Comparison of ENCODE assay signal across 8 cellular contexts in genomic region chr12:110543252-110543959, GRCh38. TPM values are rescaled to one million over a fixed set of nuclear protein-coding genes. Genes with fewer than 3 reads are reported as not detected.
A peak's percentile ranks its signal among the peaks of the same experiment; 100 is the strongest.
DNase-seq lines count a peak whose midpoint lies in the region; ATAC-seq and TF ChIP-seq lines count a peak whose summit lies in the region.

No MANE protein-coding gene starts in this region.

- H3K27ac ChIP-seq in osteoblast (ENCODE audit: low read depth, low read length) = no peak overlapping the region

- H3K27me3 Mint-ChIP-seq in T-helper 2 cell treated with Interferon-gamma antibody and Interleukin-4, amounts not matched to agents 5 μg/mL and 100 μg/mL, for 36 hours (ENCODE audit: low read depth) = no peaks in the 10 kb centered on the region

- peaks cover 6% of the 10 kb centered on the region for H3K36me3 ChIP-seq in osteoblast (ENCODE audit: insufficient read depth, low read length)

- H3K4me2 ChIP-seq in osteoblast (ENCODE audit: insufficient read depth, low read length) = no peak overlapping the region

- peaks cover 19% of the 10 kb centered on the region for H3K4me1 ChIP-seq in osteoblast (ENCODE audit: insufficient read depth, low read length)

- no peaks in the 10 kb centered on the region for H3K79me2 ChIP-seq in osteoblast (ENCODE audit: insufficient read depth, low read length)

- DNase-seq in H4 (ENCODE audit: low spot score) (peak; percentile 82), fibroblast of villous mesenchyme (ENCODE audit: low read depth) (peak; percentile 90), osteoblast (ENCODE audit: insufficient read length, low spot score, missing footprints) (peak; percentile 30), AG20443 (ENCODE audit: low spot score) (no peak)
- DNase-seq in T-helper 2 cell treated with Interferon-gamma antibody and Interleukin-4, amounts not matched to agents 5 μg/mL and 100 μg/mL, for 36 hours (ENCODE audit: low spot score) = no peak

- TF ChIP-seq CTCF in fibroblast of villous mesenchyme (IDR thresholded peaks at IDR 0.05; ENCODE audit: insufficient read depth, low read depth, low read length) (no peak), osteoblast (IDR thresholded peaks at IDR 0.05; ENCODE audit: extremely low read depth, low read depth, low read length) (no peak)

- H3K36me3 Mint-ChIP-seq in T-helper 2 cell treated with Interferon-gamma antibody and Interleukin-4, amounts not matched to agents 5 μg/mL and 100 μg/mL, for 36 hours (ENCODE audit: low read depth) = peaks cover 38% of the 10 kb centered on the region

- peaks cover 30% of the 10 kb centered on the region for H4K20me1 ChIP-seq in osteoblast (ENCODE audit: insufficient read depth, low read length)

- H2AFZ ChIP-seq in osteoblast (ENCODE audit: low read length) = no peak overlapping the region

- H3K27me3 ChIP-seq in osteoblast (ENCODE audit: insufficient read depth, low read length) = no peaks in the 10 kb centered on the region

- H3K4me3 ChIP-seq in fibroblast of villous mesenchyme (ENCODE audit: low read depth, low read length) = no peak overlapping the region
- no peak overlapping the region for H3K4me3 ChIP-seq in osteoblast (ENCODE audit: insufficient read depth, low read length)

- H3K4me3 Mint-ChIP-seq in T-helper 2 cell treated with Interferon-gamma antibody and Interleukin-4, amounts not matched to agents 5 μg/mL and 100 μg/mL, for 36 hours = no peak overlapping the region

- ATAC-seq in GM19395 (IDR thresholded peaks at IDR 0.05; ENCODE audit: unreplicated experiment) (no peak), HG02852 (IDR thresholded peaks at IDR 0.05; ENCODE audit: unreplicated experiment) (no peak), HG02623 (IDR thresholded peaks at IDR 0.05; ENCODE audit: unreplicated experiment) (no peak)

- H3K4me1 Mint-ChIP-seq in T-helper 2 cell treated with Interferon-gamma antibody and Interleukin-4, amounts not matched to agents 5 μg/mL and 100 μg/mL, for 36 hours (ENCODE audit: low read depth) = peaks cover 30% of the 10 kb centered on the region

- H3K9me3 ChIP-seq in osteoblast (ENCODE audit: low read depth, low read length) = no peaks in the 10 kb centered on the region

- H3K9me3 Mint-ChIP-seq in T-helper 2 cell treated with Interferon-gamma antibody and Interleukin-4, amounts not matched to agents 5 μg/mL and 100 μg/mL, for 36 hours = no peaks in the 10 kb centered on the region

- H3K27ac Mint-ChIP-seq in T-helper 2 cell treated with Interferon-gamma antibody and Interleukin-4, amounts not matched to agents 5 μg/mL and 100 μg/mL, for 36 hours = peak overlapping the region; percentile 54

RNA-seq across cellular contexts. Expression of gene PPTC7, which starts 39.7 kb away (rescaled TPM):
- total RNA-seq in H4 (2014; rRNA removed; shearing (Covaris generic)) = 3.6 and 3.7 TPM in 2 replicates
- total RNA-seq in fibroblast of villous mesenchyme = 6.4 and 9.5 TPM in 2 replicates
- total RNA-seq in osteoblast = 7.6 and 8.5 TPM in 2 replicates

RNA-seq across cellular contexts. Expression of gene RAD9B, which starts 41.3 kb away (rescaled TPM):
- total RNA-seq in H4 (2014; rRNA removed; shearing (Covaris generic)) = 0.21 and 0.53 TPM in 2 replicates
- total RNA-seq in fibroblast of villous mesenchyme = 0.64 and 1.3 TPM in 2 replicates
- 0.36 and 0.59 TPM in 2 replicates for total RNA-seq in osteoblast

RNA-seq across cellular contexts. Expression of gene VPS29, which starts 41.5 kb away (rescaled TPM):
- 63.3 and 92.9 TPM in 2 replicates for total RNA-seq in H4 (2014; rRNA removed; shearing (Covaris generic))
- 88.3 and 93.7 TPM in 2 replicates for total RNA-seq in fibroblast of villous mesenchyme
- total RNA-seq in osteoblast = 51.4 and 54.8 TPM in 2 replicates

Comparison
In these comparisons a context has a peak if more than half of its experiments do, and no peak if none do; other contexts are left out.
1. DNase-seq: peak in H4 (single experiment), fibroblast of villous mesenchyme (single experiment) and osteoblast (single experiment); none in T-helper 2 cell treated with Interferon-gamma antibody and Interleukin-4, amounts not matched to agents 5 μg/mL and 100 μg/mL, for 36 hours (single experiment) and AG20443 (single experiment).